8 cellular contexts compared by ENCODE assay signal in genomic region chr5:142324871-142325676, GRCh38. TPM values are rescaled to one million over a fixed set of nuclear protein-coding genes. Genes with fewer than 3 reads are reported as not detected.
DNase-seq lines count a peak whose midpoint lies in the region; ATAC-seq, FAIRE-seq and TF ChIP-seq lines count a peak whose summit lies in the region.

Gene SPRY4, minus strand, starts transcription at chr5:142325021. Its CDS starts 9,913 bp downstream, at chr5:142315108.

- WGBS in upper lobe of left lung, 2 donors: 1% methylated on average over 20 to 38 of the region's 52 CpGs

- TF ChIP-seq CTCF in left ventricle myocardium inferior (IDR thresholded peaks at IDR 0.05; ENCODE audit: borderline replicate concordance) (no peak), upper lobe of left lung (IDR thresholded peaks at IDR 0.05) (peak in 3 of 6 experiments; percentile 0 to 36 (median 9))

- H3K27ac ChIP-seq in left ventricle myocardium inferior (replicated peaks) (peak within 1 kb of the TSS; percentile 98), upper lobe of left lung (peak within 1 kb of the TSS; percentile 92 to 95 (median 94))

- H3K27me3 ChIP-seq in left ventricle myocardium inferior (ENCODE audit: low read depth) (peaks cover 21% of the 10 kb centered on the region), upper lobe of left lung (peaks cover 0 to 11% (median 0%) of the 10 kb centered on the region in 4 donors)

- H3K9me3 ChIP-seq in left ventricle myocardium inferior (replicated peaks) (no peaks in the 10 kb centered on the region), upper lobe of left lung (no peaks in the 10 kb centered on the region)

- H3K4me3 ChIP-seq in left ventricle myocardium inferior (peak within 1 kb of the TSS; percentile 96), upper lobe of left lung (peak within 1 kb of the TSS; percentile 69 to 81 (median 80))

- H3K36me3 ChIP-seq in left ventricle myocardium inferior (no peaks in the 10 kb centered on the region), upper lobe of left lung (no peaks in the 10 kb centered on the region)

- peak; percentile 99 for FAIRE-seq in GM12891 (lab: Jason Lieb, UNC)

- TF ChIP-seq POLR2A in GM12891 (IDR thresholded peaks at IDR 0.05; ENCODE audit: low read depth, low read length): peak; percentile 59; the same call in 1 of the 2 replicates
- peak; percentile 8 to 93 (median 72) for TF ChIP-seq POLR2A in upper lobe of left lung (IDR thresholded peaks at IDR 0.05)

- H3K4me1 ChIP-seq in left ventricle myocardium inferior (peaks cover 69% of the 10 kb centered on the region), upper lobe of left lung (peaks cover 30 to 51% (median 39%) of the 10 kb centered on the region in 4 donors)

- intact Hi-C loops in left ventricle myocardium inferior (cut with micrococcal nuclease) (no loop called here), posterior vena cava (cut with DNase I) (loop anchor here in 1 of 2 donors (5.0 kb wide), 1 partner anchor 173 kb away; no protein-coding TSS in a partner anchor)

- TF ChIP-seq EP300 in upper lobe of left lung (IDR thresholded peaks at IDR 0.05): no peak

- DNase-seq in GM12891 (ENCODE audit: insufficient read length, low spot score) (peak; percentile 76), NCI-H1436 (lab: John Stamatoyannopoulos, UW) (peak; percentile 94), T-helper 1 cell (peak; percentile 44 to 90 (median 55)), amniotic stem cell (lab: John Stamatoyannopoulos, UW) (peak; percentile 94), left ventricle myocardium inferior (peak; percentile 92), posterior vena cava (ENCODE audit: low spot score) (peak; percentile 98), upper lobe of left lung (peak; percentile 88 to 93)

- peak; percentile 77 for ATAC-seq in HG02798 (IDR thresholded peaks at IDR 0.05; ENCODE audit: poor library complexity, unreplicated experiment)
- peak; percentile 83 to 91 for ATAC-seq in upper lobe of left lung (ENCODE audit: low FRiP score in 2 of 2)

TF ChIP-seq in GM12891, 5 proteins besides CTCF, POLR2A, EP300 and RAD21:
- 0 out of 2 replicates have a peak, but pooled peaks have one; percentile 53 for TF ChIP-seq TAF1 (IDR thresholded peaks at IDR 0.05; ENCODE audit: low read depth, low read length)
- no peak for TF ChIP-seq PAX5 (IDR thresholded peaks at IDR 0.05; ENCODE audit: insufficient read depth, low read length, severe bottlenecking)
- TF ChIP-seq POU2F2 (IDR thresholded peaks at IDR 0.05; ENCODE audit: low read depth, low read length): peak; percentile 65; the same call in 1 of the 2 replicates
- TF ChIP-seq POLR2AphosphoS5 (IDR thresholded peaks at IDR 0.05; ENCODE audit: low read depth, low read length): peak; percentile 48; the same call in 1 of the 2 replicates

RNA-seq across cellular contexts. Expression of gene SPRY4, which starts in this region (rescaled TPM):
- polyA plus RNA-seq in GM12891 (2012; ENCODE audit: low read depth, missing spikeins): 1.5 TPM
- total RNA-seq in left ventricle myocardium inferior: 10.2 TPM
- 10 to 100 TPM; 12.5 to 20.7 TPM for total RNA-seq in posterior vena cava
- total RNA-seq in upper lobe of left lung: 10 to 100 TPM; 30.4 to 81.2 (median 43.3) TPM

Comparison
In these comparisons a context has a peak if more than half of its experiments do, and no peak if none do; other contexts are left out.
1. Peak in every context shown above with its lines: DNase-seq, ATAC-seq, H3K4me3 ChIP-seq and H3K27ac ChIP-seq.